Comparison of ENCODE assay signal across 8 cellular contexts in genomic region chr9:110152704-110153374, GRCh38. TPM values are rescaled to one million over a fixed set of nuclear protein-coding genes. Genes with fewer than 3 reads are reported as not detected.
A peak's percentile ranks its signal among the peaks of the same experiment; 100 is the strongest.
DNase-seq lines count a peak whose midpoint lies in the region; ATAC-seq and TF ChIP-seq lines count a peak whose summit lies in the region.

No MANE protein-coding gene starts in this region.

- DNase-seq in AG08396 (ENCODE audit: low spot score), result peak; percentile 32
- DNase-seq in GM10266 (ENCODE audit: extremely low spot score), result peak; percentile 37
- peak; percentile 57 for DNase-seq in NCI-H1092 treated with DMSO at 0.1 percent for 48 hours (lab: John Stamatoyannopoulos, UW)
- DNase-seq in SW480 (ENCODE audit: low spot score), result peak; percentile 56
- peak in 1 of 2 donors; percentile 71 for DNase-seq in foreskin fibroblast
- DNase-seq in putamen (ENCODE audit: low spot score), result peak; percentile 37
- no peak for DNase-seq in lower leg skin (ENCODE audit: low spot score in 2 of 2)

- intact Hi-C loops in lower leg skin (cut with DNase I; ENCODE audit: low total_unique reads), result no loop called here

- no peak for TF ChIP-seq POLR2A in lower leg skin (IDR thresholded peaks at IDR 0.05)

- TF ChIP-seq CTCF in GM10266 (IDR thresholded peaks at IDR 0.05; ENCODE audit: control insufficient read depth, insufficient read depth, low read depth, missing control alignments) (peak; percentile 71), foreskin fibroblast (IDR thresholded peaks at IDR 0.05; ENCODE audit: low read depth, low read length) (peak; percentile 62), lower leg skin (IDR thresholded peaks at IDR 0.05) (peak in 1 of 3 donors; percentile 65)

- ATAC-seq in GM18858 (IDR thresholded peaks at IDR 0.05; ENCODE audit: unreplicated experiment), result no peak

- 55 to 60% methylated on average over 3 of the region's 3 CpGs for WGBS in lower leg skin, 2 donors

- H3K4me3 ChIP-seq in foreskin fibroblast (ENCODE audit: low read depth in 1 of 2, low read length in 2 of 2) (no peak overlapping the region), lower leg skin (ENCODE audit: low read depth, poor library complexity, severe bottlenecking) (no peak overlapping the region)

RNA-seq across cellular contexts. Expression of gene C9orf152, which starts 55.1 kb away (rescaled TPM):
- 10 to 100 TPM in 2 of 4 donors, 1 to 10 TPM in 2; 4.1 to 15.7 (median 8.4) TPM for total RNA-seq in lower leg skin

Comparison
In these comparisons a context has a peak if more than half of its experiments do, and no peak if none do; other contexts are left out.
1. DNase-seq: peak in AG08396 (single experiment), GM10266 (single experiment), NCI-H1092 treated with DMSO at 0.1 percent for 48 hours (single experiment), SW480 (single experiment) and putamen (single experiment); none in lower leg skin (0 of 2).